Comparison of ENCODE assay signal across 8 cellular contexts in the genomic region with DNA sequence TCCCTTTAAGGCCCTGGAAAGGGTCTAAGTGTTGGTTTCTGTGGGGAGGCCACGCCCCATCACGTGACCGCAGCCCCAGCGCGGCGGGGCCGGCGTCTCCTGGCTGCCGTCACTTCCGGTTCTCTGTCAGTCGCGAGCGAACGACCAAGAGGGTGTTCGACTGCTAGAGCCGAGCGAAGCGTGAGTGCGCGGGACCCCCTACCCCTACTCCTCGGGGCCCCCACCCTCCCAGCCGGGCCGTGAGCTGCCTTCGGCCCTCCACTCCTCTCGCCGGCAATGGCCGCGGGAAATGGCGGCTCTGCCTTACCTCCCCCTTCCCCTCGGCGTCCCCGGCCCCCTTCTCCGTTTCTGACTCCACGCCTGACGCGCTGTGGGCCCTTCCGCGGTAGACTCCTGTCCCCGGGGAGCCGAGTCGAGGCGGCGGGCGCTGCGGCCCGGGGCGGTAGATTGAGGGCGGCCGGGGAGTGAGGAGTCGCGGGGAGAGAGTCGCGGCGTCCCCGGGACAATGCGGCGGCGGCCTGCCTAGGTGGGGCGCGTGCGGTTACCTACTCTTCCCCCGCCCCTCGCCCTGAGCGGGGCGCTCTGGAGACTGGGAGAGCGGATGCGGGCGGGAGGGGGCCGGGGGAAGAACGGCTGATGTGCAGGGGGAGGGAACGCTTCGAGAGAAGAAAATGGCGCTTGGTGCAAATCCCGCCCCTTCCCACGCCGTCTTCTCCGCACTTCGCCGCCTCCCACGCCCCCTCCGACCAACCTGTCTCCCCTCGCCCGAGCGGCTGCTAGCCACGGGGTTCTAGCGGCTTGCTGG. TPM values are rescaled to one million over a fixed set of nuclear protein-coding genes. Genes with fewer than 3 reads are reported as not detected.
A peak's percentile ranks its signal among the peaks of the same experiment; 100 is the strongest.
DNase-seq lines count a peak whose midpoint lies in the region; ATAC-seq, FAIRE-seq and TF ChIP-seq lines count a peak whose summit lies in the region.

A gene (plus strand): TSS at position 112 of the 805 bp plus-strand sequence. CDS start 2,956 bp downstream, outside the sequence.

- DNase-seq in 8988T (peak; percentile 90), NCI-H2107 treated with DMSO at 0.1 percent for 48 hours (lab: John Stamatoyannopoulos, UW; ENCODE audit: unreplicated experiment) (peak; percentile 82), body of pancreas (peak; percentile 90 to 95 (median 92)), iPS DF 6.9 (ENCODE audit: low read depth, low spot score) (peak; percentile 87), skeletal muscle cell (ENCODE audit: low read depth) (peak; percentile 73)

- H3K4me1 ChIP-seq in body of pancreas: peaks cover 9% of the 10 kb centered on the region
- H3K4me1 ChIP-seq in iPS DF 6.9 (ENCODE audit: control insufficient read depth, insufficient read depth, low read length): no peaks in the 10 kb centered on the region; the same call in 1 of the 2 replicates

- peak; percentile 90 for TF ChIP-seq POLR2A in GM18526 (IDR thresholded peaks at IDR 0.05; ENCODE audit: extremely low read depth, insufficient read length)
- peak; percentile 65 to 85 (median 82) for TF ChIP-seq POLR2A in body of pancreas (IDR thresholded peaks at IDR 0.05)

- H3K4me3 ChIP-seq in body of pancreas: peak within 1 kb of the TSS; percentile 94 to 96
- peak within 1 kb of the TSS; percentile 94 for H3K4me3 ChIP-seq in iPS DF 6.9 (ENCODE audit: low read length)
- H3K4me3 ChIP-seq in skeletal muscle cell (ENCODE audit: low read depth, low read length): peak within 1 kb of the TSS; percentile 88

- ATAC-seq in HG03066 (IDR thresholded peaks at IDR 0.05; ENCODE audit: low read depth, unreplicated experiment) (peak; percentile 43), body of pancreas (peak; percentile 88)

- FAIRE-seq in TTC549 (lab: Jason Lieb, UNC): peak; percentile 56

- H3K9me3 ChIP-seq in body of pancreas (peaks cover 0 to 6% (median 0%) of the 10 kb centered on the region in 3 donors), iPS DF 6.9 (ENCODE audit: control insufficient read depth, insufficient read depth, low read length) (no peaks in the 10 kb centered on the region)

- H3K27ac ChIP-seq in body of pancreas (peak within 1 kb of the TSS; percentile 96 to 100 (median 98)), iPS DF 6.9 (ENCODE audit: low read length) (no peak within 1 kb of the TSS)

- peak in 1 of 7 experiments; percentile 18 for TF ChIP-seq CTCF in body of pancreas (IDR thresholded peaks at IDR 0.05)

- H3K27me3 ChIP-seq in body of pancreas: no peaks in the 10 kb centered on the region
- H3K27me3 ChIP-seq in iPS DF 6.9 (ENCODE audit: control insufficient read depth, insufficient read depth, low read length): no peaks in the 10 kb centered on the region

- intact Hi-C loops in body of pancreas (cut with DNase I): no loop called here

- peaks cover 0 to 4% of the 10 kb centered on the region in 2 donors for H3K36me3 ChIP-seq in body of pancreas (replicated peaks in 1 of 2; ENCODE audit: insufficient read depth in 1 of 2, low read depth in 2 of 2)
- no peaks in the 10 kb centered on the region; the same call in 1 of the 2 replicates for H3K36me3 ChIP-seq in iPS DF 6.9 (ENCODE audit: control insufficient read depth, insufficient read depth, low read length)

- 0 to 1% methylated on average over 26 to 67 of the region's 86 CpGs for WGBS in body of pancreas, 2 donors
- WGBS in iPS DF 6.9 (ENCODE audit: insufficient coverage, insufficient read length): no CpG with 5 or more reads among the region's 86 CpGs

RNA-seq across cellular contexts. Expression of the gene that starts here (rescaled TPM):
- 100 to 1,000 TPM in 1 of 2 donors, 10 to 100 TPM in 1; 30.1 to 168 TPM for total RNA-seq in body of pancreas
